ENCODE assay signal across 18 cellular contexts in genomic region chr2:215812966-215813365, GRCh38.
DNase-seq lines count a peak whose midpoint lies in the region; ATAC-seq and TF ChIP-seq lines count a peak whose summit lies in the region.
"Had no signal": no experiment of that assay in that cellular context is flagged by ENCODE, and none has a peak within 500 bp of the region (broad histone marks: within the 10 kb centered on the region; RNA-seq: fewer than 3 reads in every experiment).

No MANE protein-coding gene starts in this region.

- H3K36me3 Mint-ChIP-seq in MCF 10A (ENCODE audit: insufficient read depth, unreplicated experiment) (no peaks in the 10 kb centered on the region), type B pancreatic cell (no peaks in the 10 kb centered on the region)
- H3K36me3 Mint-ChIP-seq: CD14-positive monocyte; stimulated activated memory B cell treated with anti-CD40 and anti-IgM and Interleukin-4, amounts not matched to agents 10 μg/mL and 1 μg/mL and 100 μg/mL, for 72 hours had no signal

- no TSS peak for BruUV-seq in MCF 10A (replicated peaks; lab: Mats Ljungman, UMichigan)

- no peak for TF ChIP-seq CTCF in MCF 10A (IDR thresholded peaks at IDR 0.05; ENCODE audit: unreplicated experiment)
- no peak for TF ChIP-seq CTCF in breast epithelium (IDR thresholded peaks at IDR 0.05)
- no peak for TF ChIP-seq CTCF in foreskin keratinocyte (conservative IDR thresholded peaks at IDR 0.05)
- no peak for TF ChIP-seq CTCF in type B pancreatic cell (conservative IDR thresholded peaks at IDR 0.05)
- no peak for TF ChIP-seq CTCF in GM13976 (IDR thresholded peaks at IDR 0.05; ENCODE audit: borderline replicate concordance, control extremely low read depth, extremely low read depth, insufficient read depth, missing control alignments)
- no peak for TF ChIP-seq CTCF in sigmoid colon (IDR thresholded peaks at IDR 0.05)

- intact Hi-C loops in MCF 10A (cut with micrococcal nuclease) = no loop called here
- intact Hi-C loops in breast epithelium (cut with DNase I; ENCODE audit: low total_unique reads) = no loop called here
- intact Hi-C loops in sigmoid colon (cut with DNase I) = no loop called here

- H3K36me3 ChIP-seq in breast epithelium (no peaks in the 10 kb centered on the region), sigmoid colon (no peaks in the 10 kb centered on the region)
- H3K36me3 ChIP-seq: ovary, WERI-Rb-1 had no signal

- H3K4me3 Mint-ChIP-seq in MCF 10A (ENCODE audit: unreplicated experiment) (no peak overlapping the region), type B pancreatic cell (peak overlapping the region; percentile 15)
- H3K4me3 Mint-ChIP-seq: activated CD8-positive, alpha-beta T cell treated with anti-CD3 and anti-CD28 coated beads, Interleukin-2, amount 10 ng/mL, durations not matched to agents 7 days and 5 days; activated T-cell treated with anti-CD3 and anti-CD28 coated beads, Interleukin-2, amount 50 U/mL, for 72 hours; CD14-positive monocyte; stimulated activated memory B cell treated with anti-CD40 and anti-IgM and Interleukin-4, amounts not matched to agents 10 μg/mL and 1 μg/mL and 100 μg/mL, for 72 hours had no signal

- H3K4me3 ChIP-seq in breast epithelium = no peak overlapping the region
- H3K4me3 ChIP-seq in sigmoid colon = no peak overlapping the region
- H3K4me3 ChIP-seq: mucosa of descending colon, ovary had no signal

- no peak overlapping the region for H3K27ac ChIP-seq in breast epithelium
- H3K27ac ChIP-seq in foreskin keratinocyte = no peak overlapping the region
- no peak overlapping the region for H3K27ac ChIP-seq in sigmoid colon
- H3K27ac ChIP-seq: 22Rv1, ovary, WERI-Rb-1 had no signal

- no peaks in the 10 kb centered on the region for H3K4me1 ChIP-seq in breast epithelium
- H3K4me1 ChIP-seq in foreskin keratinocyte = peaks cover 2% of the 10 kb centered on the region
- H3K4me1 ChIP-seq in sigmoid colon = no peaks in the 10 kb centered on the region

- no peak for DNase-seq in MCF 10A (ENCODE audit: unreplicated experiment)
- no peak for DNase-seq in breast epithelium (ENCODE audit: low spot score in 2 of 2)
- peak; percentile 72 for DNase-seq in astrocyte of the hippocampus (ENCODE audit: low read depth, low spot score)
- peak; percentile 63 to 81 for DNase-seq in foreskin keratinocyte
- no peak for DNase-seq in type B pancreatic cell (ENCODE audit: extremely low spot score, unreplicated experiment)
- no peak for DNase-seq in GM13976 (ENCODE audit: low spot score)
- no peak for DNase-seq in central memory CD4-positive, alpha-beta T cell
- no peak for DNase-seq in sigmoid colon
- DNase-seq: activated CD8-positive, alpha-beta T cell treated with anti-CD3 and anti-CD28 coated beads, Interleukin-2, amount 10 ng/mL, durations not matched to agents 7 days and 5 days; activated T-cell treated with anti-CD3 and anti-CD28 coated beads, Interleukin-2, amount 50 U/mL, for 72 hours; DMS79 treated with DMSO at 0.1 percent for 48 hours; mucosa of descending colon; ovary; T-helper 1 cell; WERI-Rb-1 had no signal

- H3K4me1 Mint-ChIP-seq in MCF 10A (ENCODE audit: insufficient read depth, unreplicated experiment) (peaks cover 20% of the 10 kb centered on the region), type B pancreatic cell (ENCODE audit: unreplicated experiment) (peaks cover 9% of the 10 kb centered on the region)

- H3K9me3 Mint-ChIP-seq in MCF 10A (ENCODE audit: unreplicated experiment) = no peaks in the 10 kb centered on the region
- no peaks in the 10 kb centered on the region for H3K9me3 Mint-ChIP-seq in type B pancreatic cell
- H3K9me3 Mint-ChIP-seq: activated T-cell treated with anti-CD3 and anti-CD28 coated beads, Interleukin-2, amount 50 U/mL, for 72 hours; stimulated activated memory B cell treated with anti-CD40 and anti-IgM and Interleukin-4, amounts not matched to agents 10 μg/mL and 1 μg/mL and 100 μg/mL, for 72 hours had no signal

- no peak for TF ChIP-seq EP300 in sigmoid colon (IDR thresholded peaks at IDR 0.05)

- CTCF ChIA-PET in MCF 10A (lab: Yijun Ruan, JAX) = interaction anchor here (0.6 kb wide), 1 partner anchor 102 kb away, joined by 3 read pairs; no protein-coding TSS in a partner anchor

- H3K27me3 Mint-ChIP-seq in MCF 10A (ENCODE audit: insufficient read depth, unreplicated experiment) = no peaks in the 10 kb centered on the region
- no peaks in the 10 kb centered on the region for H3K27me3 Mint-ChIP-seq in type B pancreatic cell

- peak; percentile 55 for ATAC-seq in foreskin keratinocyte
- ATAC-seq: activated CD8-positive, alpha-beta T cell treated with anti-CD3 and anti-CD28 coated beads, Interleukin-2, amount 10 ng/mL, durations not matched to agents 7 days and 5 days; activated T-cell treated with anti-CD3 and anti-CD28 coated beads, Interleukin-2, amount 50 U/mL, for 72 hours; mucosa of descending colon; stimulated activated memory B cell treated with anti-CD40 and anti-IgM and Interleukin-4, amounts not matched to agents 10 μg/mL and 1 μg/mL and 100 μg/mL, for 72 hours had no signal

- H3K9me3 ChIP-seq in breast epithelium = no peaks in the 10 kb centered on the region
- H3K9me3 ChIP-seq in sigmoid colon = no peaks in the 10 kb centered on the region
- H3K9me3 ChIP-seq: mucosa of descending colon, ovary had no signal

- H3K27me3 ChIP-seq in breast epithelium = no peaks in the 10 kb centered on the region
- H3K27me3 ChIP-seq in foreskin keratinocyte = no peaks in the 10 kb centered on the region
- H3K27me3 ChIP-seq in sigmoid colon = no peaks in the 10 kb centered on the region
- H3K27me3 ChIP-seq: ovary had no signal

- H3K27ac Mint-ChIP-seq in MCF 10A (ENCODE audit: low read depth, unreplicated experiment) (peak overlapping the region; percentile 49), type B pancreatic cell (peak overlapping the region; percentile 70)
- H3K27ac Mint-ChIP-seq: activated CD8-positive, alpha-beta T cell treated with anti-CD3 and anti-CD28 coated beads, Interleukin-2, amount 10 ng/mL, durations not matched to agents 7 days and 5 days; activated T-cell treated with anti-CD3 and anti-CD28 coated beads, Interleukin-2, amount 50 U/mL, for 72 hours; stimulated activated memory B cell treated with anti-CD40 and anti-IgM and Interleukin-4, amounts not matched to agents 10 μg/mL and 1 μg/mL and 100 μg/mL, for 72 hours had no signal

- POLR2A ChIA-PET in MCF 10A (lab: Yijun Ruan, JAX) = no interaction called here

- no peak for TF ChIP-seq POLR2A in breast epithelium (IDR thresholded peaks at IDR 0.05)
- TF ChIP-seq POLR2A in sigmoid colon (IDR thresholded peaks at IDR 0.05) = no peak

- in situ Hi-C loops in GM13976 (cut with MboI; ENCODE audit: low sequenced_read_pairs, unreplicated experiment) = no loop called here

Comparison
In these comparisons a context has a peak if more than half of its experiments do, and no peak if none do; other contexts are left out.
1. DNase-seq: peak in astrocyte of the hippocampus (single experiment) and foreskin keratinocyte (2 of 2); none in MCF 10A (single experiment), breast epithelium (0 of 2), type B pancreatic cell (single experiment), GM13976 (single experiment), central memory CD4-positive, alpha-beta T cell (single experiment) and sigmoid colon (single experiment).